In the genomic region with DNA sequence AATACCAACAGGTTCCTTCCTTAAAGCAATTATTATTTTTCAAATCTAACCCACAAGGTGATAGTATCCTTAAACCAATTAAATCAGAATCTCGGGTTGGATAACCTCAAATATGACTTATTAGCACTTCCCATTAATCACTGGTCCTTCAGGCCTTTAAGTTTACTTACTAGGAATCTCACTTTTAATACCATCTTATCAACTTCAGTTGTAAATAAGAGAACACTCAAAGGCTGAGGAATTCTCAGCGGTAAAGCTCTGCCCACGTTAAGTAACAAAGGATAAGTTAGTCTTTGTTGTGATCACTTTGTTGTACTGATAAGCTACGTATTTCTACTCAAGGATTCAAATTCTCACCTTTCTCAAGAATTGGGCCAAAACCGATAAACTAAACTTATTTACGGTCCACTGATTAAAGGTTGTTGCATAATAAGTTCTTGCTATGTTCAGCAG, we compare ENCODE assay signal across 8 cellular contexts.
DNase-seq lines count a peak whose midpoint lies in the region; ATAC-seq and TF ChIP-seq lines count a peak whose summit lies in the region.

No MANE protein-coding gene starts in this region.

- no peaks in the 10 kb centered on the region for H3K36me3 ChIP-seq in BJ (ENCODE audit: control insufficient read depth, insufficient read depth, low read length)
- H3K36me3 ChIP-seq in MM.1S (replicated peaks; ENCODE audit: insufficient read depth, low read length) = no peaks in the 10 kb centered on the region

- no peaks in the 10 kb centered on the region for H3K9me2 ChIP-seq in MM.1S (replicated peaks; ENCODE audit: insufficient read depth, low read length)

- H3K27me3 ChIP-seq in BJ (ENCODE audit: control insufficient read depth, insufficient read depth, low read length) (no peaks in the 10 kb centered on the region), MM.1S (replicated peaks; ENCODE audit: insufficient read depth, low read length) (no peaks in the 10 kb centered on the region)

- H3K79me2 ChIP-seq in MM.1S (ENCODE audit: low read length) = 0 out of 2 replicates have a peak, but pooled peaks cover 3% of the 10 kb centered on the region

- CTCF ChIA-PET in BJ (lab: Yijun Ruan, JAX) = no interaction called here

- H3K27ac ChIP-seq in MM.1S (ENCODE audit: low read length) = peak overlapping the region; percentile 84

- no peak for DNase-seq in BJ (ENCODE audit: low read depth)
- DNase-seq in MM.1S = no peak
- DNase-seq in central memory CD8-positive, alpha-beta T cell (ENCODE audit: low spot score in 2 of 2) = no peak
- no peak for DNase-seq in naive thymus-derived CD8-positive, alpha-beta T cell
- no peak for DNase-seq in stimulated activated CD4-positive, alpha-beta T cell treated with anti-CD3 and anti-CD28 coated beads, Interleukin-4, amount 100 ng/mL, for 24 hours
- no peak for DNase-seq in NCI-H1092 treated with DMSO at 0.1 percent for 48 hours (lab: John Stamatoyannopoulos, UW)
- DNase-seq in NCI-H2227 treated with DMSO at 0.1 percent for 48 hours (lab: John Stamatoyannopoulos, UW) = no peak

- POLR2A ChIA-PET in BJ (lab: Charles Lee) = interaction anchor here (1.4 kb wide), 1 partner anchor 63 kb away, joined by 7 read pairs; a partner anchor contains a TSS
- POLR2A ChIA-PET in naive thymus-derived CD8-positive, alpha-beta T cell (lab: Charles Lee) = interaction anchor here (1.6 to 11.6 kb wide), 9 partner anchors 8 to 1810 kb away, joined by 5 to 793 read pairs (median 18); a partner anchor contains a TSS

- peak overlapping the region; percentile 92 for H3K27ac Mint-ChIP-seq in central memory CD8-positive, alpha-beta T cell (ENCODE audit: low read depth)
- H3K27ac Mint-ChIP-seq in naive thymus-derived CD8-positive, alpha-beta T cell = peak overlapping the region; percentile 93 to 99 (median 98)

- peaks cover 13% of the 10 kb centered on the region for H3K4me1 ChIP-seq in MM.1S (ENCODE audit: low read length)

- peak overlapping the region; percentile 74 for H3K9ac ChIP-seq in MM.1S (ENCODE audit: low read length)

- no peaks in the 10 kb centered on the region for H3K9me3 ChIP-seq in MM.1S (replicated peaks; ENCODE audit: insufficient read depth, low read length)

- peak overlapping the region; percentile 90 for H3K4me2 ChIP-seq in MM.1S (ENCODE audit: low read depth, low read length)

- H3K4me3 ChIP-seq in BJ (ENCODE audit: low read depth, low read length) (peak overlapping the region; percentile 64), MM.1S (ENCODE audit: low read length) (peak overlapping the region; percentile 64)

- H4K20me1 ChIP-seq in MM.1S (ENCODE audit: insufficient read depth, low read length) = no peaks in the 10 kb centered on the region

- H3K9me3 Mint-ChIP-seq in central memory CD8-positive, alpha-beta T cell = no peaks in the 10 kb centered on the region
- H3K9me3 Mint-ChIP-seq in naive thymus-derived CD8-positive, alpha-beta T cell = no peaks in the 10 kb centered on the region

- no peaks in the 10 kb centered on the region for H3K27me3 Mint-ChIP-seq in central memory CD8-positive, alpha-beta T cell
- H3K27me3 Mint-ChIP-seq in naive thymus-derived CD8-positive, alpha-beta T cell = no peaks in the 10 kb centered on the region

- 0 out of 2 replicates have a peak overlapping the region, but pooled peaks have one; percentile 37 for H2AFZ ChIP-seq in MM.1S (ENCODE audit: low read length)

- H3K4me1 Mint-ChIP-seq in central memory CD8-positive, alpha-beta T cell = peaks cover 27% of the 10 kb centered on the region
- peaks cover 10 to 55% (median 35%) of the 10 kb centered on the region in 4 donors for H3K4me1 Mint-ChIP-seq in naive thymus-derived CD8-positive, alpha-beta T cell

- H3F3A ChIP-seq in MM.1S (ENCODE audit: insufficient read depth, low read length) = peaks cover 34% of the 10 kb centered on the region

- ATAC-seq in central memory CD8-positive, alpha-beta T cell (replicated peaks; ENCODE audit: extremely low read depth, poor library complexity, severe bottlenecking) = no peak
- ATAC-seq in naive thymus-derived CD8-positive, alpha-beta T cell = peak; percentile 2 to 7
- no peak for ATAC-seq in HG03520 (IDR thresholded peaks at IDR 0.05; ENCODE audit: unreplicated experiment)

- peaks cover 14% of the 10 kb centered on the region for H3K36me3 Mint-ChIP-seq in central memory CD8-positive, alpha-beta T cell (ENCODE audit: insufficient read depth)
- H3K36me3 Mint-ChIP-seq in naive thymus-derived CD8-positive, alpha-beta T cell = no peaks in the 10 kb centered on the region

- no peak for TF ChIP-seq CTCF in BJ (IDR thresholded peaks at IDR 0.05; ENCODE audit: insufficient read depth, low read depth, low read length)
- TF ChIP-seq CTCF in MM.1S (IDR thresholded peaks at IDR 0.05; ENCODE audit: low read length) = no peak

- peak overlapping the region; percentile 84 for H3K4me3 Mint-ChIP-seq in central memory CD8-positive, alpha-beta T cell
- peak overlapping the region; percentile 75 to 99 (median 92) for H3K4me3 Mint-ChIP-seq in naive thymus-derived CD8-positive, alpha-beta T cell

Comparison
In these comparisons a context has a peak if more than half of its experiments do, and no peak if none do; other contexts are left out.
1. ATAC-seq: peak in naive thymus-derived CD8-positive, alpha-beta T cell (2 of 2); none in central memory CD8-positive, alpha-beta T cell (single experiment) and HG03520 (single experiment).